In the genomic region with DNA sequence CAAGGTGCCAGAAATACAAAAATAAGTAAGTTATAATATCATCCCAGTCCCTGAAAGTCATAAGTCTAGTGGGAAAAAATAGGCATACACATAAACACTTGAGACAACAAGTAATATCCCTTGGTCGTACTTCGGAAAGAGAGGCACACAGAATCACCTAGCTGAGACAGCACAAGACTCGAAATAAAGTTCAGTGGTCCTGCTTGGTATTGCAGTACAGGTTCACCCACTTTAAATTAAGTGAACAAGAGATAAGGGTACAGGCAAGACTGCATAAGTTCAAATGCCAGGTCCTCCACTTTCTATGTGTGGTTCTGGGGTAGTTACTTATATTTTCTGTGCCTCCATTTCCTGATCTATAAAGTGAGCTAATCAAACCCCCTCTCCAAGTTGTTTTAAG, we compare ENCODE assay signal across 14 cellular contexts. TPM values are rescaled to one million over a fixed set of nuclear protein-coding genes. Genes with fewer than 3 reads are reported as not detected.
DNase-seq lines count a peak whose midpoint lies in the region; ATAC-seq and TF ChIP-seq lines count a peak whose summit lies in the region.
"Had no signal": no experiment of that assay in that cellular context is flagged by ENCODE, and none has a peak within 500 bp of the region (broad histone marks: within the 10 kb centered on the region; RNA-seq: fewer than 3 reads in every experiment).

No MANE protein-coding gene starts in this region.

- H3K27ac ChIP-seq in neural progenitor cell (no peak overlapping the region), A673 (ENCODE audit: low read depth, low read length, poor library complexity, severe bottlenecking) (no peak overlapping the region)

- CTCF ChIA-PET in WTC11 (lab: Charles Lee), result interaction anchor here (0.6 to 3.7 kb wide), 10 partner anchors 8 to 666 kb away, joined by 3 to 14 read pairs (median 6); no protein-coding TSS in a partner anchor
- CTCF ChIA-PET in A673 (lab: Charles Lee), result no interaction called here

- no peaks in the 10 kb centered on the region for H3F3A ChIP-seq in neural progenitor cell (ENCODE audit: low read depth)

- H3K27me3 ChIP-seq in neural progenitor cell, result no peaks in the 10 kb centered on the region
- H3K27me3 ChIP-seq in A673 (replicated peaks; ENCODE audit: insufficient read depth, low read depth, low read length, poor library complexity), result no peaks in the 10 kb centered on the region

- POLR2A ChIA-PET in WTC11 (lab: Charles Lee) (no interaction called here), A673 (lab: Charles Lee; ENCODE audit: low non-redundant PET) (no interaction called here)

- H3K4me1 Mint-ChIP-seq in WTC11 (peaks cover 12% of the 10 kb centered on the region), neural progenitor cell (peaks cover 25% of the 10 kb centered on the region)
- H3K4me1 Mint-ChIP-seq: CD8-positive, alpha-beta memory T cell; IgD-negative memory B cell had no signal

- H3K4me3 ChIP-seq in neural progenitor cell (no peak overlapping the region), A673 (ENCODE audit: low read depth, low read length, poor library complexity, severe bottlenecking) (no peak overlapping the region)

- H4K20me1 ChIP-seq in neural progenitor cell (ENCODE audit: low read depth), result no peaks in the 10 kb centered on the region

- peak; percentile 29 for TF ChIP-seq CTCF in GM12873 (IDR thresholded peaks at IDR 0.05; ENCODE audit: insufficient read depth, low read depth, low read length, missing control alignments)
- no peak for TF ChIP-seq CTCF in WTC11 (IDR thresholded peaks at IDR 0.05)
- peak; percentile 17 for TF ChIP-seq CTCF in neural progenitor cell (IDR thresholded peaks at IDR 0.05)
- TF ChIP-seq CTCF in A673 (conservative IDR thresholded peaks at IDR 0.05; ENCODE audit: low read depth, low read length), result no peak

- ATAC-seq in HG03159 (IDR thresholded peaks at IDR 0.05; ENCODE audit: unreplicated experiment), result peak; percentile 63
- ATAC-seq in WTC11, result peak; percentile 84
- no peak for ATAC-seq in esophagus mucosa

- H3K27ac Mint-ChIP-seq in WTC11 (no peak overlapping the region), neural progenitor cell (no peak overlapping the region)
- H3K27ac Mint-ChIP-seq: IgD-negative memory B cell had no signal

- peaks cover 7% of the 10 kb centered on the region for H3K4me1 ChIP-seq in neural progenitor cell
- no peaks in the 10 kb centered on the region for H3K4me1 ChIP-seq in A673 (ENCODE audit: insufficient read depth, low read length, poor library complexity, severe bottlenecking)

- H3K9me3 ChIP-seq in neural progenitor cell (ENCODE audit: low read depth) (no peaks in the 10 kb centered on the region), A673 (ENCODE audit: low read depth, low read length, poor library complexity, severe bottlenecking) (no peaks in the 10 kb centered on the region)

- DNase-seq in WTC11 (ENCODE audit: low spot score) (no peak), neural progenitor cell (ENCODE audit: low spot score) (no peak), GM03348 (ENCODE audit: low spot score) (no peak), A673 (ENCODE audit: low spot score) (no peak)
- DNase-seq: CD8-positive, alpha-beta memory T cell; GOT3; NCI-H1092; NCI-H1694; SIG-M5; T-helper 9 cell had no signal

- no peak overlapping the region for H3K4me2 ChIP-seq in neural progenitor cell

- H3K9me3 Mint-ChIP-seq in WTC11 (no peaks in the 10 kb centered on the region), neural progenitor cell (no peaks in the 10 kb centered on the region)

- no peak overlapping the region for H3K9ac ChIP-seq in neural progenitor cell

- H3K4me3 Mint-ChIP-seq in WTC11 (no peak overlapping the region), neural progenitor cell (no peak overlapping the region)
- H3K4me3 Mint-ChIP-seq: CD8-positive, alpha-beta memory T cell; IgD-negative memory B cell had no signal

- H3K36me3 Mint-ChIP-seq in WTC11 (no peaks in the 10 kb centered on the region), neural progenitor cell (no peaks in the 10 kb centered on the region)
- H3K36me3 Mint-ChIP-seq: CD8-positive, alpha-beta memory T cell; IgD-negative memory B cell had no signal

- no peaks in the 10 kb centered on the region for H3K79me2 ChIP-seq in neural progenitor cell (ENCODE audit: low read depth)

- H2AFZ ChIP-seq in neural progenitor cell (replicated peaks), result no peak overlapping the region

- H3K36me3 ChIP-seq in neural progenitor cell, result no peaks in the 10 kb centered on the region
- no peaks in the 10 kb centered on the region for H3K36me3 ChIP-seq in A673 (ENCODE audit: insufficient read depth, low read length, poor library complexity, severe bottlenecking)

- intact Hi-C loops in A673 (cut with micrococcal nuclease; ENCODE audit: unreplicated experiment), result no loop called here

- BruUV-seq in A673 (replicated peaks; lab: Mats Ljungman, UMichigan), result no TSS peak

- H3K27me3 Mint-ChIP-seq in WTC11 (ENCODE audit: low read depth), result no peaks in the 10 kb centered on the region
- peaks cover 6% of the 10 kb centered on the region for H3K27me3 Mint-ChIP-seq in neural progenitor cell (ENCODE audit: insufficient read depth, low read depth)
- H3K27me3 Mint-ChIP-seq: CD8-positive, alpha-beta memory T cell; IgD-negative memory B cell had no signal

TF ChIP-seq in WTC11, 78 proteins besides CTCF, POLR2A, EP300 and RAD21:
- TF ChIP-seq JUN (CRISPR knock-in tag; IDR thresholded peaks at IDR 0.05), result no peak
- TF ChIP-seq NR1H2 (CRISPR knock-in tag; IDR thresholded peaks at IDR 0.05), result no peak

RNA-seq across cellular contexts. Expression of gene SEC16B, which starts 47.6 kb away (rescaled TPM):
- total RNA-seq in WTC11 (2021) (0.90 to 1.7 TPM (median 0.92 TPM) in 3 replicates), neural progenitor cell (ENCODE audit: low replicate concordance) (0.67 and 0.74 TPM in 2 replicates), A673 (2021) (1.3 and 1.6 TPM in 2 replicates), esophagus mucosa (1.4 TPM)
- total RNA-seq: CD8-positive, alpha-beta memory T cell had no signal

Comparison
In these comparisons a context has a peak if more than half of its experiments do, and no peak if none do; other contexts are left out.
1. CTCF ChIP-seq: peak in GM12873 (single experiment) and neural progenitor cell (single experiment); none in WTC11 (single experiment) and A673 (single experiment).